ENCODE assay signal across 9 cellular contexts in genomic region chr17:1376061-1376460, GRCh38. TPM values are rescaled to one million over a fixed set of nuclear protein-coding genes. Genes with fewer than 3 reads are reported as not detected.
DNase-seq lines count a peak whose midpoint lies in the region; ATAC-seq and TF ChIP-seq lines count a peak whose summit lies in the region.
"Had no signal": no experiment of that assay in that cellular context is flagged by ENCODE, and none has a peak within 500 bp of the region (broad histone marks: within the 10 kb centered on the region; RNA-seq: fewer than 3 reads in every experiment).

No MANE protein-coding gene starts in this region.

- H3K27me3 Mint-ChIP-seq in activated T-helper 1 cell treated with anti-CD3 and anti-CD28 coated beads, Interleukin-12 subunit alpha, Interleukin-12 subunit beta, Interleukin-2, Interleukin-4 antibody, amounts not matched to agents 30 ng/mL and 10 ng/mL and 1 ng/mL, durations not matched to agents 14 hours and 24 hours and 36 hours (ENCODE audit: insufficient read depth) = no peaks in the 10 kb centered on the region
- no peaks in the 10 kb centered on the region for H3K27me3 Mint-ChIP-seq in naive thymus-derived CD8-positive, alpha-beta T cell

- no peaks in the 10 kb centered on the region for H3K9me3 Mint-ChIP-seq in activated T-helper 1 cell treated with anti-CD3 and anti-CD28 coated beads, Interleukin-12 subunit alpha, Interleukin-12 subunit beta, Interleukin-2, Interleukin-4 antibody, amounts not matched to agents 30 ng/mL and 10 ng/mL and 1 ng/mL, durations not matched to agents 14 hours and 24 hours and 36 hours
- no peaks in the 10 kb centered on the region for H3K9me3 Mint-ChIP-seq in naive thymus-derived CD8-positive, alpha-beta T cell

- no peak for DNase-seq in left ventricle myocardium inferior
- no peak for DNase-seq in Right ventricle myocardium superior
- no peak for DNase-seq in activated T-helper 1 cell treated with anti-CD3 and anti-CD28 coated beads, Interleukin-12 subunit alpha, Interleukin-12 subunit beta, Interleukin-2, Interleukin-4 antibody, amounts not matched to agents 30 ng/mL and 10 ng/mL and 1 ng/mL, durations not matched to agents 14 hours and 24 hours and 36 hours (ENCODE audit: low spot score)
- DNase-seq in naive thymus-derived CD8-positive, alpha-beta T cell = no peak
- no peak for DNase-seq in NCI-H146 treated with DMSO at 0.1 percent for 48 hours (lab: John Stamatoyannopoulos, UW; ENCODE audit: unreplicated experiment)
- no peak for DNase-seq in mesenteric fat pad (ENCODE audit: low spot score)
- no peak for DNase-seq in NAMALWA (ENCODE audit: low spot score)
- DNase-seq in left colon = no peak
- DNase-seq: NCI-H526 treated with DMSO at 0.1 percent for 48 hours had no signal

- peaks cover 11% of the 10 kb centered on the region for H3K36me3 Mint-ChIP-seq in activated T-helper 1 cell treated with anti-CD3 and anti-CD28 coated beads, Interleukin-12 subunit alpha, Interleukin-12 subunit beta, Interleukin-2, Interleukin-4 antibody, amounts not matched to agents 30 ng/mL and 10 ng/mL and 1 ng/mL, durations not matched to agents 14 hours and 24 hours and 36 hours (ENCODE audit: low read depth)
- peaks cover 0 to 58% (median 0%) of the 10 kb centered on the region in 3 donors for H3K36me3 Mint-ChIP-seq in naive thymus-derived CD8-positive, alpha-beta T cell

- H3K36me3 ChIP-seq in left ventricle myocardium inferior = peaks cover 11% of the 10 kb centered on the region

- peaks cover 73% of the 10 kb centered on the region for H3K4me1 Mint-ChIP-seq in activated T-helper 1 cell treated with anti-CD3 and anti-CD28 coated beads, Interleukin-12 subunit alpha, Interleukin-12 subunit beta, Interleukin-2, Interleukin-4 antibody, amounts not matched to agents 30 ng/mL and 10 ng/mL and 1 ng/mL, durations not matched to agents 14 hours and 24 hours and 36 hours (ENCODE audit: low read depth)
- peaks cover 42 to 94% (median 88%) of the 10 kb centered on the region in 4 donors for H3K4me1 Mint-ChIP-seq in naive thymus-derived CD8-positive, alpha-beta T cell

- peak overlapping the region; percentile 3 for H3K4me3 ChIP-seq in left ventricle myocardium inferior

- no peaks in the 10 kb centered on the region for H3K27me3 ChIP-seq in left ventricle myocardium inferior (ENCODE audit: low read depth)

- TF ChIP-seq CTCF in left ventricle myocardium inferior (IDR thresholded peaks at IDR 0.05; ENCODE audit: borderline replicate concordance) = no peak

- H3K4me3 Mint-ChIP-seq in activated T-helper 1 cell treated with anti-CD3 and anti-CD28 coated beads, Interleukin-12 subunit alpha, Interleukin-12 subunit beta, Interleukin-2, Interleukin-4 antibody, amounts not matched to agents 30 ng/mL and 10 ng/mL and 1 ng/mL, durations not matched to agents 14 hours and 24 hours and 36 hours = peak overlapping the region; percentile 21
- H3K4me3 Mint-ChIP-seq in naive thymus-derived CD8-positive, alpha-beta T cell = peak overlapping the region; percentile 20 to 84 (median 72)

- no peaks in the 10 kb centered on the region for H3K9me3 ChIP-seq in left ventricle myocardium inferior (replicated peaks)

- H3K4me1 ChIP-seq in left ventricle myocardium inferior = peaks cover 100% of the 10 kb centered on the region

- ATAC-seq in Right ventricle myocardium superior (ENCODE audit: poor library complexity) (no peak), left colon (no peak)
- ATAC-seq in naive thymus-derived CD8-positive, alpha-beta T cell = peak in 1 of 2 donors; percentile 11

- peak overlapping the region; percentile 79 for H3K27ac Mint-ChIP-seq in activated T-helper 1 cell treated with anti-CD3 and anti-CD28 coated beads, Interleukin-12 subunit alpha, Interleukin-12 subunit beta, Interleukin-2, Interleukin-4 antibody, amounts not matched to agents 30 ng/mL and 10 ng/mL and 1 ng/mL, durations not matched to agents 14 hours and 24 hours and 36 hours
- H3K27ac Mint-ChIP-seq in naive thymus-derived CD8-positive, alpha-beta T cell = peak overlapping the region; percentile 15 to 93 (median 84)

- peak overlapping the region; percentile 18 for H3K27ac ChIP-seq in left ventricle myocardium inferior (replicated peaks)

- POLR2A ChIA-PET in naive thymus-derived CD8-positive, alpha-beta T cell (lab: Charles Lee) = interaction anchor here (0.9 to 1.0 kb wide), 2 partner anchors 23 to 80 kb away, joined by 4 to 5 read pairs; partner anchors contain the start of gene CRK

- intact Hi-C loops in left ventricle myocardium inferior (cut with micrococcal nuclease) = no loop called here
- intact Hi-C loops in Right ventricle myocardium superior (cut with DNase I) = no loop called here
- intact Hi-C loops in activated T-helper 1 cell treated with anti-CD3 and anti-CD28 coated beads, Interleukin-12 subunit alpha, Interleukin-12 subunit beta, Interleukin-2, Interleukin-4 antibody, amounts not matched to agents 30 ng/mL and 10 ng/mL and 1 ng/mL, durations not matched to agents 14 hours and 24 hours and 36 hours (cut with micrococcal nuclease) = loop anchor here (1.0 kb wide), 1 partner anchor 11 kb away; no protein-coding TSS in a partner anchor
- intact Hi-C loops in left colon (cut with DNase I, micrococcal nuclease) = no loop called here

RNA-seq across cellular contexts. Expression of gene YWHAE, which starts 24.0 kb away (rescaled TPM):
- total RNA-seq in left ventricle myocardium inferior (569 TPM), Right ventricle myocardium superior (613 TPM), mesenteric fat pad (480 TPM), left colon (100 to 1,000 TPM; 411 to 446 TPM)
- 439 and 444 TPM in 2 replicates for total RNA-seq in activated T-helper 1 cell treated with anti-CD3 and anti-CD28 coated beads, Interleukin-12 subunit alpha, Interleukin-12 subunit beta, Interleukin-2, Interleukin-4 antibody, amounts not matched to agents 30 ng/mL and 10 ng/mL and 1 ng/mL, durations not matched to agents 14 hours and 24 hours and 36 hours
- 100 to 1,000 TPM; 114 to 122 TPM for total RNA-seq in naive thymus-derived CD8-positive, alpha-beta T cell
- 10 to 100 TPM; 28.3 to 34.2 (median 34.0) TPM for polyA plus RNA-seq in naive thymus-derived CD8-positive, alpha-beta T cell
